Comparison of ENCODE assay signal across 11 cellular contexts in the genomic region with DNA sequence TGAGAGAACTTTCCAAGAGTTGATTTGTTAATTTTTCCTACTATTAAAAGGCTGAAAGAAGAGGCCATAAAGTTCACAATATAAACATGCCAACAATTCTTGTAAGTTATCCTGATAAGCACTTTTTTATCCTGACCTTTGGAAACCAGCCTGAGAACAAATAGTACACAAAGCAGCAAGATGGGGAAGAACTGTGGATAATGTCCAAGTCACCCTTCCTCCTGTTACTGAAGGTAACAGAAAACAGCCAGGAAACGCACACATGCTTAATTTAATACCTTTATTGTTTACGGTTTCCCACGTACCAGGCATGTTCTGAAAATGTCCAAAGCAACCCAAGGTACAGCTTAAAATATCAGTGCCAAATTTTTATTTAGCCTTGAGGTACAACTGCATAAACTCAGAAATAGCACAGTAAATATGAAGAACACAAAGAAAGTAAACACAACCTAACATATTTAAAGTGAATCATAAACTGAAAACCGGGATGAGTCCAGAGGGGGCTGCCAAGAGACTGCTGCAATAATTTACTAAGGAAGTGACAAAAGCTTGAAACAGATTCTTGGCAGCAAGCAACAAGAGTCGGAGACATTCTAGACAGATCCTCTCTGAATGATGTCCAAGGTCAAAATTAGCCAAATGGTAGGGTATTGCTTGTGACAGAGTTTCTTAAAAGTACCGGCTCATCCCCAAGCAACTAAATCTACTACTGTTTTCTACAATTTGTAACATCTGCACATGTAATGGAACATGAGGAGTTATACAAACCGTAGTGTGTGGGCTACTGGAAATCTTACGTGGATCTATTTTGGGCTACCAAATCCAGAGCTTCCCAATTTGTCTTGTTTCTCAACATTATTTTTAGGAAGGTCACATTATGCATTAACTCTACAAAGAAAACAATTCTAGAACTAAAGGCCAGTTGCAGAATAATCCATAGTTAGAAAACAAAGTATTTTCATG.
DNase-seq lines count a peak whose midpoint lies in the region; ATAC-seq and TF ChIP-seq lines count a peak whose summit lies in the region.
"Had no signal": no experiment of that assay in that cellular context is flagged by ENCODE, and none has a peak within 500 bp of the region (broad histone marks: within the 10 kb centered on the region; RNA-seq: fewer than 3 reads in every experiment).

No MANE protein-coding gene starts in this region.

- TF ChIP-seq POLR2A in esophagus muscularis mucosa (IDR thresholded peaks at IDR 0.05; ENCODE audit: low read depth): no peak

- BruUV-seq in Panc1 (replicated peaks; lab: Mats Ljungman, UMichigan): no TSS peak

- WGBS in esophagus muscularis mucosa: 24% methylated on average over 8 of the region's 8 CpGs

- H3K9me3 ChIP-seq in Panc1 (ENCODE audit: control insufficient read depth, insufficient read depth, low read depth, low read length) (no peaks in the 10 kb centered on the region), esophagus muscularis mucosa (no peaks in the 10 kb centered on the region), upper lobe of right lung (no peaks in the 10 kb centered on the region)

- H3K27me3 ChIP-seq in Panc1 (ENCODE audit: control insufficient read depth, insufficient read depth, low read length) (no peaks in the 10 kb centered on the region), esophagus muscularis mucosa (no peaks in the 10 kb centered on the region), upper lobe of right lung (no peaks in the 10 kb centered on the region)

- intact Hi-C loops in Panc1 (cut with micrococcal nuclease; ENCODE audit: unreplicated experiment) (loop anchor here (5.0 kb wide), 1 partner anchor 195 kb away; a partner anchor contains a TSS), esophagus muscularis mucosa (cut with DNase I) (no loop called here), upper lobe of right lung (cut with DNase I) (no loop called here)

- ATAC-seq in Panc1 (no peak), upper lobe of right lung (peak; percentile 45), GM19463 (IDR thresholded peaks at IDR 0.05; ENCODE audit: unreplicated experiment) (no peak), HG03097 (IDR thresholded peaks at IDR 0.05; ENCODE audit: low FRiP score, unreplicated experiment) (no peak)
- ATAC-seq: stimulated activated naive CD8-positive, alpha-beta T cell treated with anti-CD3 and anti-CD28 coated beads, Interleukin-15, amount 100 ng/mL, for 72 hours had no signal

- DNase-seq in Panc1 (ENCODE audit: low read depth, low spot score) (peak; percentile 38), esophagus muscularis mucosa (ENCODE audit: extremely low spot score) (no peak), lung microvascular endothelial cell (ENCODE audit: low read depth in 2 of 2) (peak; percentile 19 to 60), upper lobe of right lung (no peak), GM19240 (ENCODE audit: insufficient read length, low spot score) (no peak)
- DNase-seq: activated CD4-positive, CD25-positive, alpha-beta regulatory T cell treated with anti-CD3 and anti-CD28 coated beads, Interleukin-2, amount 50 U/mL, for 72 hours; activated gamma-delta T cell; NCI-H146; stimulated activated naive CD8-positive, alpha-beta T cell treated with anti-CD3 and anti-CD28 coated beads, Interleukin-15, amount 100 ng/mL, for 72 hours had no signal

- H3K36me3 ChIP-seq in Panc1 (ENCODE audit: control insufficient read depth, insufficient read depth, low read length): no peaks in the 10 kb centered on the region
- H3K36me3 ChIP-seq in esophagus muscularis mucosa: peaks cover 0 to 21% (median 10%) of the 10 kb centered on the region in 4 donors
- H3K36me3 ChIP-seq in upper lobe of right lung: no peaks in the 10 kb centered on the region

- H3K27ac ChIP-seq in Panc1 (ENCODE audit: low read length) (no peak overlapping the region), esophagus muscularis mucosa (replicated peaks in 1 of 4) (peak overlapping the region; percentile 47 to 73 (median 64)), upper lobe of right lung (no peak overlapping the region)

- TF ChIP-seq CTCF in Panc1 (IDR thresholded peaks at IDR 0.05) (no peak), esophagus muscularis mucosa (IDR thresholded peaks at IDR 0.05) (no peak), upper lobe of right lung (IDR thresholded peaks at IDR 0.05) (no peak)

- peaks cover 6% of the 10 kb centered on the region; the same call in 1 of the 2 replicates for H3K4me1 ChIP-seq in Panc1 (ENCODE audit: control insufficient read depth, insufficient read depth, low read length)
- H3K4me1 ChIP-seq in esophagus muscularis mucosa: peaks cover 22 to 53% (median 46%) of the 10 kb centered on the region in 4 donors
- H3K4me1 ChIP-seq in upper lobe of right lung: peaks cover 11% of the 10 kb centered on the region

- H3K4me3 ChIP-seq in Panc1 (ENCODE audit: low read depth in 2 of 2, low read length in 2 of 2): no peak overlapping the region
- H3K4me3 ChIP-seq in esophagus muscularis mucosa: peak overlapping the region in 3 of 4 donors; percentile 2 to 13 (median 6)
- H3K4me3 ChIP-seq in upper lobe of right lung: no peak overlapping the region

- in situ Hi-C loops in Panc1 (cut with HindIII; ENCODE audit: low pct_unique_long_range_greater_than_20kb, low sequenced_read_pairs): no loop called here

- POLR2A ChIA-PET in Panc1 (lab: Charles Lee): interaction anchor here (0.6 kb wide), 1 partner anchor 92 kb away, joined by 4 read pairs; no protein-coding TSS in a partner anchor

- TF ChIP-seq EP300 in esophagus muscularis mucosa (IDR thresholded peaks at IDR 0.05): no peak

- CTCF ChIA-PET in Panc1 (lab: Charles Lee): no interaction called here

Comparison
In these comparisons a context has a peak if more than half of its experiments do, and no peak if none do; other contexts are left out.
1. DNase-seq: peak in Panc1 (single experiment) and lung microvascular endothelial cell (2 of 2); none in esophagus muscularis mucosa (single experiment), upper lobe of right lung (single experiment) and GM19240 (single experiment).
2. H3K27ac ChIP-seq: peak in esophagus muscularis mucosa (4 of 4); none in Panc1 (single experiment) and upper lobe of right lung (single experiment).
3. H3K4me3 ChIP-seq: peak in esophagus muscularis mucosa (3 of 4); none in Panc1 (0 of 2) and upper lobe of right lung (single experiment).